15 cellular contexts compared by ENCODE assay signal in the genomic region with DNA sequence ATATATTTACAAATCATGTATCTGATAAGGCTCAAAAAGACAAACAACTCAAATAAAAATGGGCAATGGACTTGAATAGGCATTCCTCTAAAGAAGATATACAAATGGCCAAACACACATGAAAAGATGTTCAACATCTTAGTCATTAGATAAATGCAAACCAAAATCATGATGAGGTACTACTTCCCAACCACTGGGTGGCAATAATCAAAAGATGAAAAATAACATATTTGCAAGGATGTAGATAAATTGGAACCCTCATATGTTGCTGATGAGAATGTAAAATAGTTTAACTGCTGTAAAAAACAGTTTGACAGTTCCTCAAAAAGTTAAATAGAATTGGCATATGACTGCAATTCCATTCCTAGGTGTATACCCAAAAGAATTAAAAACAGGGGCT.
A peak's percentile ranks its signal among the peaks of the same experiment; 100 is the strongest.
DNase-seq lines count a peak whose midpoint lies in the region; ATAC-seq, FAIRE-seq and TF ChIP-seq lines count a peak whose summit lies in the region.
"Had no signal": no experiment of that assay in that cellular context is flagged by ENCODE, and none has a peak within 500 bp of the region (broad histone marks: within the 10 kb centered on the region; RNA-seq: fewer than 3 reads in every experiment).

No MANE protein-coding gene starts in this region.

- H3K4me1 ChIP-seq in RWPE2 (ENCODE audit: insufficient read depth, poor library complexity, severe bottlenecking): no peaks in the 10 kb centered on the region

- no peaks in the 10 kb centered on the region for H3K36me3 ChIP-seq in RWPE2 (ENCODE audit: low read depth)

- no peak overlapping the region for H3K4me3 ChIP-seq in RWPE2 (ENCODE audit: severe bottlenecking)
- no peak overlapping the region for H3K4me3 ChIP-seq in fibroblast of the aortic adventitia (ENCODE audit: low read depth, low read length)
- H3K4me3 ChIP-seq: coronary artery had no signal

- no peak overlapping the region for H3K27ac ChIP-seq in RWPE2 (ENCODE audit: poor library complexity, severe bottlenecking)
- H3K27ac ChIP-seq: coronary artery had no signal

- TF ChIP-seq CTCF in RWPE2 (IDR thresholded peaks at IDR 0.05; ENCODE audit: poor library complexity, severe bottlenecking) (peak; percentile 44), fibroblast of the aortic adventitia (IDR thresholded peaks at IDR 0.05; ENCODE audit: insufficient read depth, low read length) (peak; percentile 40)

- no peaks in the 10 kb centered on the region for H3K9me3 ChIP-seq in RWPE2 (ENCODE audit: severe bottlenecking)

- H3K27me3 ChIP-seq in RWPE2 (ENCODE audit: insufficient read depth, poor library complexity, severe bottlenecking): no peaks in the 10 kb centered on the region

- ATAC-seq in RWPE2 (ENCODE audit: low read depth) (no peak), GM19452 (IDR thresholded peaks at IDR 0.05; ENCODE audit: unreplicated experiment) (no peak), HG02678 (IDR thresholded peaks at IDR 0.05; ENCODE audit: unreplicated experiment) (no peak)
- ATAC-seq: natural killer cell had no signal

- DNase-seq in HCEC 1CT: peak; percentile 60
- no peak for DNase-seq in RWPE2 (ENCODE audit: low spot score)
- DNase-seq in fibroblast of the aortic adventitia (ENCODE audit: low read depth): peak; percentile 37
- DNase-seq in activated CD4-positive, alpha-beta T cell treated with anti-CD3 and anti-CD28 coated beads, Interleukin-2, amount 50 U/mL, for 4 hours: no peak
- no peak for DNase-seq in NCI-H748 treated with DMSO at 0.1 percent for 48 hours (lab: John Stamatoyannopoulos, UW)
- DNase-seq: activated CD4-positive, alpha-beta T cell treated with anti-CD3 and anti-CD28 coated beads for 1 hour; activated effector memory CD4-positive, alpha-beta T cell treated with anti-CD3 and anti-CD28 coated beads, Interleukin-2, amount 50 U/mL, for 16 hours; C1 segment of cervical spinal cord; natural killer cell; NCI-H2107; SHP77 treated with DMSO at 0.1 percent for 48 hours had no signal

- FAIRE-seq in A204.1 (lab: Jason Lieb, UNC): peak; percentile 66

Comparison
In these comparisons a context has a peak if more than half of its experiments do, and no peak if none do; other contexts are left out.
1. DNase-seq: peak in HCEC 1CT (single experiment) and fibroblast of the aortic adventitia (single experiment); none in RWPE2 (single experiment), activated CD4-positive, alpha-beta T cell treated with anti-CD3 and anti-CD28 coated beads, Interleukin-2, amount 50 U/mL, for 4 hours (0 of 2) and NCI-H748 treated with DMSO at 0.1 percent for 48 hours (single experiment).